13 cellular contexts compared by ENCODE assay signal in the genomic region with DNA sequence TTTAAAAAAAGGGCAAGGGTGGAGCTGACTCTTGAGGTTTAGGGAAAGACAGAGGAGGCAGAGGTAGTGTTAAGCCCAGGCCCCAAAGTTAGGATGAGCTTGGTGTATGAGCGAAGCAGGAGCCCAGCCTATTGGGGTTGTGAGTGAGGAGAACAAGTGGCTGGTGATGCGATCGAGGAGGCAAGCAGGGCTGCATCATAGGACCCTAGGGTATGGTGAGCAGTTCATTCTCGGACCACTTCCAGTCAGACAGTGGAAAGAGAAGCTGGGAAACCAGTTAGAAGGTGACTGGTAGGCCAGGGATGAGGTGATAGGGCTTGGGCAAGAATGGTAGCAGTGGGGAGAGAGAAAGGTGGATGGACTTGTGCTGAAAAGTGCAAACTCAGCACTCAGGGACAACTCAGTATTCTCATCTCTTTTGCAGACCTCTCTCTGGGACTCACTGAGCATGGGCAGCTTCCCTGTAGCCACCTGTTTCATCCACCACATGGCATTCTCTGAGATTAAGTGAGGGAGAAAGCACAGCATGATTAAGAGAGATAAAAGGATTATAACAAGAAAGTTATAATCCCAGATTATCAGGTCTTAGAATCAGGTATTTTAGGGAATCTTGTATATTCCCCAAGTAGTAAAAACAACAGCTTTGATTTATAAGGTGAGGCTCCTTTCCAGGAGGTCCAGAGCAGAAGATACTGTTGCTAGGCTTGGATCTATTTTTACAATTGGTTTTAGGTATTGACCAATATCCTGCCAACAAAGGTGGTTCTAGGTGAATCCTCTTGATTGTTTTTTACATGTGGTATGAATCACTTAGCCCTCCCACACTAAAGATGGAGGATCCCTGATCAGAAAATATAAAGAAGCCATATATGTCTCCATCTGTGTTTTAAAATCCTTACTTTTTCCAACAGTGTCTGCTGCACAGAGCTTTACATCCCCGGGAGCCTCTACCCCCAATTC. TPM values are rescaled to one million over a fixed set of nuclear protein-coding genes. Genes with fewer than 3 reads are reported as not detected.
DNase-seq lines count a peak whose midpoint lies in the region; ATAC-seq and TF ChIP-seq lines count a peak whose summit lies in the region.
"Had no signal": no experiment of that assay in that cellular context is flagged by ENCODE, and none has a peak within 500 bp of the region (broad histone marks: within the 10 kb centered on the region; RNA-seq: fewer than 3 reads in every experiment).

No MANE protein-coding gene starts in this region.

- peaks cover 56% of the 10 kb centered on the region for H3K36me3 Mint-ChIP-seq in activated CD8-positive, alpha-beta memory T cell treated with anti-CD3 and anti-CD28 coated beads, Interleukin-2, amount 10 ng/mL, durations not matched to agents 7 days and 5 days
- H3K36me3 Mint-ChIP-seq in T-helper 17 cell (ENCODE audit: low read depth) (peaks cover 12% of the 10 kb centered on the region), progenitor cell of endocrine pancreas (ENCODE audit: insufficient read depth) (peaks cover 36% of the 10 kb centered on the region)
- peaks cover 48% of the 10 kb centered on the region for H3K36me3 Mint-ChIP-seq in effector memory CD8-positive, alpha-beta T cell (ENCODE audit: insufficient read depth)

- no peak for TF ChIP-seq CTCF in progenitor cell of endocrine pancreas (IDR thresholded peaks at IDR 0.05; ENCODE audit: unreplicated experiment)

- ATAC-seq in activated CD8-positive, alpha-beta memory T cell treated with anti-CD3 and anti-CD28 coated beads, Interleukin-2, amount 10 ng/mL, durations not matched to agents 7 days and 5 days = no peak
- no peak for ATAC-seq in T-helper 17 cell
- no peak for ATAC-seq in effector memory CD8-positive, alpha-beta T cell (replicated peaks)

- H3K4me1 Mint-ChIP-seq in activated CD8-positive, alpha-beta memory T cell treated with anti-CD3 and anti-CD28 coated beads, Interleukin-2, amount 10 ng/mL, durations not matched to agents 7 days and 5 days = peaks cover 38% of the 10 kb centered on the region
- peaks cover 24% of the 10 kb centered on the region for H3K4me1 Mint-ChIP-seq in T-helper 17 cell
- peaks cover 7 to 15% of the 10 kb centered on the region in 2 donors for H3K4me1 Mint-ChIP-seq in effector memory CD8-positive, alpha-beta T cell (ENCODE audit: low read depth in 2 of 2)
- peaks cover 2% of the 10 kb centered on the region for H3K4me1 Mint-ChIP-seq in progenitor cell of endocrine pancreas (ENCODE audit: low read depth)

- peak overlapping the region; percentile 63 for H3K27ac Mint-ChIP-seq in activated CD8-positive, alpha-beta memory T cell treated with anti-CD3 and anti-CD28 coated beads, Interleukin-2, amount 10 ng/mL, durations not matched to agents 7 days and 5 days
- H3K27ac Mint-ChIP-seq in T-helper 17 cell = peak overlapping the region; percentile 79
- peak overlapping the region; percentile 62 to 71 for H3K27ac Mint-ChIP-seq in effector memory CD8-positive, alpha-beta T cell
- peak overlapping the region; percentile 50 for H3K27ac Mint-ChIP-seq in progenitor cell of endocrine pancreas

- no peak for DNase-seq in activated CD8-positive, alpha-beta memory T cell treated with anti-CD3 and anti-CD28 coated beads, Interleukin-2, amount 10 ng/mL, durations not matched to agents 7 days and 5 days
- DNase-seq in activated CD8-positive, alpha-beta memory T cell treated with anti-CD3 and anti-CD28 coated beads, Interleukin-2, amount 50 U/mL, for 4 hours = no peak
- DNase-seq in T-helper 17 cell (no peak), progenitor cell of endocrine pancreas (ENCODE audit: low spot score, unreplicated experiment) (no peak), DMS53 (lab: John Stamatoyannopoulos, UW) (no peak), activated gamma-delta T cell (lab: John Stamatoyannopoulos, UW) (no peak)
- DNase-seq in effector memory CD8-positive, alpha-beta T cell = no peak
- DNase-seq in activated CD8-positive, alpha-beta memory T cell treated with anti-CD3 and anti-CD28 coated beads for 24 hours = no peak
- DNase-seq: activated effector memory CD4-positive, alpha-beta T cell treated with Interleukin-2 at 50 U/mL for 16 hours; effector CD4-positive, alpha-beta T cell; hippocampal formation; NCI-H2171; T-helper 1 cell had no signal

- no peaks in the 10 kb centered on the region for H3K27me3 Mint-ChIP-seq in activated CD8-positive, alpha-beta memory T cell treated with anti-CD3 and anti-CD28 coated beads, Interleukin-2, amount 10 ng/mL, durations not matched to agents 7 days and 5 days
- H3K27me3 Mint-ChIP-seq in T-helper 17 cell = no peaks in the 10 kb centered on the region
- no peaks in the 10 kb centered on the region for H3K27me3 Mint-ChIP-seq in effector memory CD8-positive, alpha-beta T cell
- no peaks in the 10 kb centered on the region for H3K27me3 Mint-ChIP-seq in progenitor cell of endocrine pancreas

- CTCF ChIA-PET in activated CD8-positive, alpha-beta memory T cell treated with anti-CD3 and anti-CD28 coated beads, Interleukin-2, amount 10 ng/mL, durations not matched to agents 7 days and 5 days (lab: Charles Lee) = interaction anchor here (0.9 to 1.4 kb wide), 2 partner anchors 9 to 12 kb away, joined by 3 to 4 read pairs; no protein-coding TSS in a partner anchor

- H3K9me3 Mint-ChIP-seq in activated CD8-positive, alpha-beta memory T cell treated with anti-CD3 and anti-CD28 coated beads, Interleukin-2, amount 10 ng/mL, durations not matched to agents 7 days and 5 days (ENCODE audit: low read depth) = no peaks in the 10 kb centered on the region
- no peaks in the 10 kb centered on the region for H3K9me3 Mint-ChIP-seq in effector memory CD8-positive, alpha-beta T cell
- no peaks in the 10 kb centered on the region for H3K9me3 Mint-ChIP-seq in progenitor cell of endocrine pancreas (ENCODE audit: low read depth)

- no peak overlapping the region for H3K4me3 Mint-ChIP-seq in activated CD8-positive, alpha-beta memory T cell treated with anti-CD3 and anti-CD28 coated beads, Interleukin-2, amount 10 ng/mL, durations not matched to agents 7 days and 5 days
- H3K4me3 Mint-ChIP-seq in T-helper 17 cell (no peak overlapping the region), progenitor cell of endocrine pancreas (ENCODE audit: low read depth) (no peak overlapping the region)
- H3K4me3 Mint-ChIP-seq in effector memory CD8-positive, alpha-beta T cell = no peak overlapping the region

- no peaks in the 10 kb centered on the region for H3K9me3 ChIP-seq in T-helper 17 cell (ENCODE audit: control insufficient read depth, low read length, poor library complexity, severe bottlenecking)

RNA-seq across cellular contexts. Expression of gene XRCC5, which starts 38.3 kb away (rescaled TPM):
- 100 to 1,000 TPM; 307 to 424 TPM for total RNA-seq in activated CD8-positive, alpha-beta memory T cell treated with anti-CD3 and anti-CD28 coated beads, Interleukin-2, amount 10 ng/mL, durations not matched to agents 7 days and 5 days
- total RNA-seq in T-helper 17 cell = 100 to 1,000 TPM; 151 to 161 TPM
- total RNA-seq in progenitor cell of endocrine pancreas = 378 and 386 TPM in 2 replicates
